Comparison of ENCODE assay signal across 19 cellular contexts in genomic region chr20:17808782-17809181, GRCh38.
DNase-seq lines count a peak whose midpoint lies in the region; ATAC-seq and TF ChIP-seq lines count a peak whose summit lies in the region.
"Had no signal": no experiment of that assay in that cellular context is flagged by ENCODE, and none has a peak within 500 bp of the region (broad histone marks: within the 10 kb centered on the region; RNA-seq: fewer than 3 reads in every experiment).

No MANE protein-coding gene starts in this region.

- no peak for TF ChIP-seq CTCF in SK-N-SH (IDR thresholded peaks at IDR 0.05)
- TF ChIP-seq CTCF in gastroesophageal sphincter (IDR thresholded peaks at IDR 0.05), result no peak
- no peak for TF ChIP-seq CTCF in osteocyte (IDR thresholded peaks at IDR 0.05)
- no peak for TF ChIP-seq CTCF in type B pancreatic cell (conservative IDR thresholded peaks at IDR 0.05)

- no peak for ATAC-seq in SK-N-SH treated with all-trans-retinoic acid at 6 μM for 48 hours
- ATAC-seq in gastroesophageal sphincter, result no peak
- ATAC-seq: naive thymus-derived CD4-positive, alpha-beta T cell; Panc1 had no signal

- H3K27ac Mint-ChIP-seq in osteocyte (ENCODE audit: unreplicated experiment) (peak overlapping the region; percentile 65), type B pancreatic cell (peak overlapping the region; percentile 63)
- H3K27ac Mint-ChIP-seq: activated naive CD8-positive, alpha-beta T cell treated with anti-CD3 and anti-CD28 coated beads for 36 hours; naive thymus-derived CD4-positive, alpha-beta T cell; progenitor cell of endocrine pancreas had no signal

- CTCF ChIA-PET in SK-N-SH (lab: Yijun Ruan, JAX), result interaction anchor here (1.1 kb wide), 1 partner anchor 130 kb away, joined by 3 read pairs; no protein-coding TSS in a partner anchor

- H3K4me1 ChIP-seq in SK-N-SH (ENCODE audit: control insufficient read depth in 1 of 2, insufficient read depth in 2 of 2, low read depth in 1 of 2, low read length in 1 of 2) (peaks cover 0 to 28% of the 10 kb centered on the region in 2 experiments; a peak in 2 of 4 replicates), gastroesophageal sphincter (peaks cover 0 to 52% (median 29%) of the 10 kb centered on the region in 3 donors)
- H3K4me1 ChIP-seq: BE2C had no signal

- H3K9me3 ChIP-seq in SK-N-SH (no peaks in the 10 kb centered on the region), gastroesophageal sphincter (no peaks in the 10 kb centered on the region)
- H3K9me3 ChIP-seq: BE2C had no signal

- POLR2A ChIA-PET in SK-N-SH (lab: Yijun Ruan, JAX), result no interaction called here

- DNase-seq in SK-N-SH (no peak), osteocyte (ENCODE audit: extremely low spot score, unreplicated experiment) (no peak), type B pancreatic cell (ENCODE audit: extremely low spot score, unreplicated experiment) (no peak), SIG-M5 (lab: John Stamatoyannopoulos, UW) (no peak), DMS53 (lab: John Stamatoyannopoulos, UW) (no peak), LoVo (ENCODE audit: low spot score) (no peak)
- DNase-seq: activated naive CD8-positive, alpha-beta T cell treated with anti-CD3 and anti-CD28 coated beads for 36 hours; BE2C; naive thymus-derived CD4-positive, alpha-beta T cell; NCI-H1092; NCI-H2029 treated with DMSO at 0.1 percent for 48 hours; NCI-H446; stimulated activated CD8-positive, alpha-beta memory T cell treated with anti-CD3 and anti-CD28 coated beads, Interleukin-4, amount 100 ng/mL, for 48 hours; T1000 had no signal

- H3K4me3 Mint-ChIP-seq in osteocyte (ENCODE audit: unreplicated experiment) (no peak overlapping the region), type B pancreatic cell (peak overlapping the region; percentile 51)
- H3K4me3 Mint-ChIP-seq: activated naive CD8-positive, alpha-beta T cell treated with anti-CD3 and anti-CD28 coated beads for 36 hours; naive thymus-derived CD4-positive, alpha-beta T cell had no signal

- no peaks in the 10 kb centered on the region for H3K36me3 ChIP-seq in SK-N-SH (replicated peaks in 1 of 2; ENCODE audit: control insufficient read depth in 1 of 2, insufficient read depth in 2 of 2, low read length in 1 of 2)
- no peaks in the 10 kb centered on the region for H3K36me3 ChIP-seq in gastroesophageal sphincter
- H3K36me3 ChIP-seq: BE2C had no signal

- 58% methylated on average over 5 of the region's 5 CpGs for WGBS in SK-N-SH (ENCODE audit: low lambda C conversion rate)
- 52% methylated on average over 5 of the region's 5 CpGs; no CpG with 5 or more reads in 1 of the 2 donors for WGBS in gastroesophageal sphincter (ENCODE audit: low coverage in 1 of 2), 2 donors

- H3K27me3 Mint-ChIP-seq in osteocyte (ENCODE audit: unreplicated experiment) (no peaks in the 10 kb centered on the region), type B pancreatic cell (no peaks in the 10 kb centered on the region)
- H3K27me3 Mint-ChIP-seq: progenitor cell of endocrine pancreas had no signal

- no peaks in the 10 kb centered on the region for H4K20me1 ChIP-seq in SK-N-SH (ENCODE audit: insufficient read depth)

- H3F3A ChIP-seq in SK-N-SH (replicated peaks; ENCODE audit: insufficient read depth), result no peaks in the 10 kb centered on the region

- no peak for TF ChIP-seq RAD21 in SK-N-SH (IDR thresholded peaks at IDR 0.05; ENCODE audit: low read length)

- H3K79me2 ChIP-seq in SK-N-SH (ENCODE audit: insufficient read depth), result no peaks in the 10 kb centered on the region

- no peak overlapping the region for H3K27ac ChIP-seq in SK-N-SH (ENCODE audit: low read depth in 2 of 2, low read length in 1 of 2)
- H3K27ac ChIP-seq in gastroesophageal sphincter, result peak overlapping the region in 3 of 4 donors; percentile 67 to 82 (median 76)
- H3K27ac ChIP-seq: 22Rv1 had no signal

- H3K36me3 Mint-ChIP-seq in osteocyte (ENCODE audit: unreplicated experiment) (no peaks in the 10 kb centered on the region), type B pancreatic cell (no peaks in the 10 kb centered on the region)
- H3K36me3 Mint-ChIP-seq: activated naive CD8-positive, alpha-beta T cell treated with anti-CD3 and anti-CD28 coated beads for 36 hours; naive thymus-derived CD4-positive, alpha-beta T cell had no signal

- peak overlapping the region; percentile 7; the same call in 1 of the 2 replicates for H3K4me2 ChIP-seq in SK-N-SH

- H3K4me1 Mint-ChIP-seq in osteocyte (ENCODE audit: unreplicated experiment), result peaks cover 40% of the 10 kb centered on the region
- H3K4me1 Mint-ChIP-seq in type B pancreatic cell (ENCODE audit: unreplicated experiment), result peaks cover 24% of the 10 kb centered on the region
- H3K4me1 Mint-ChIP-seq: activated naive CD8-positive, alpha-beta T cell treated with anti-CD3 and anti-CD28 coated beads for 36 hours had no signal

- H3K9me3 Mint-ChIP-seq in osteocyte (ENCODE audit: unreplicated experiment) (no peaks in the 10 kb centered on the region), type B pancreatic cell (no peaks in the 10 kb centered on the region)
- H3K9me3 Mint-ChIP-seq: activated naive CD8-positive, alpha-beta T cell treated with anti-CD3 and anti-CD28 coated beads for 36 hours had no signal

- H3K4me3 ChIP-seq in SK-N-SH (ENCODE audit: low read depth in 2 of 2, low read length in 1 of 2), result no peak overlapping the region
- no peak overlapping the region for H3K4me3 ChIP-seq in gastroesophageal sphincter

- no peak overlapping the region for H2AFZ ChIP-seq in SK-N-SH (ENCODE audit: low read depth)

- TF ChIP-seq EP300 in SK-N-SH (IDR thresholded peaks at IDR 0.05; ENCODE audit: borderline replicate concordance in 1 of 2, low read depth in 1 of 2, low read length in 1 of 2), result no peak
- TF ChIP-seq EP300 in gastroesophageal sphincter (IDR thresholded peaks at IDR 0.05), result no peak

- no peak overlapping the region for H3K9ac ChIP-seq in SK-N-SH

- H3K27me3 ChIP-seq in SK-N-SH (ENCODE audit: insufficient read depth), result no peaks in the 10 kb centered on the region
- no peaks in the 10 kb centered on the region for H3K27me3 ChIP-seq in gastroesophageal sphincter
- H3K27me3 ChIP-seq: BE2C had no signal

- no peaks in the 10 kb centered on the region for H3K9me2 ChIP-seq in SK-N-SH

- TF ChIP-seq POLR2A in gastroesophageal sphincter (IDR thresholded peaks at IDR 0.05), result no peak

TF ChIP-seq in SK-N-SH, 30 proteins besides CTCF, POLR2A, EP300 and RAD21:
- no peak for TF ChIP-seq MEF2A (IDR thresholded peaks at IDR 0.05; ENCODE audit: borderline replicate concordance, low read depth)

TF ChIP-seq in SK-N-SH treated with all-trans-retinoic acid at 6 μM for 48 hours, 23 proteins besides CTCF, POLR2A, EP300 and RAD21:
- TF ChIP-seq OSR1 (CRISPR knock-in tag; IDR thresholded peaks at IDR 0.05) (no peak), PPARA (CRISPR knock-in tag; IDR thresholded peaks at IDR 0.05; ENCODE audit: borderline replicate concordance) (no peak), TOX (CRISPR knock-in tag; IDR thresholded peaks at IDR 0.05; ENCODE audit: borderline replicate concordance) (no peak), ZC3H10 (CRISPR knock-in tag; IDR thresholded peaks at IDR 0.05) (no peak), ZNF565 (CRISPR knock-in tag; conservative IDR thresholded peaks at IDR 0.05; ENCODE audit: low read depth) (no peak), PATZ1 (CRISPR knock-in tag; IDR thresholded peaks at IDR 0.05; ENCODE audit: borderline replicate concordance) (no peak), ZNF8 (CRISPR knock-in tag; IDR thresholded peaks at IDR 0.05) (no peak)
- TF ChIP-seq, protein P1, sequence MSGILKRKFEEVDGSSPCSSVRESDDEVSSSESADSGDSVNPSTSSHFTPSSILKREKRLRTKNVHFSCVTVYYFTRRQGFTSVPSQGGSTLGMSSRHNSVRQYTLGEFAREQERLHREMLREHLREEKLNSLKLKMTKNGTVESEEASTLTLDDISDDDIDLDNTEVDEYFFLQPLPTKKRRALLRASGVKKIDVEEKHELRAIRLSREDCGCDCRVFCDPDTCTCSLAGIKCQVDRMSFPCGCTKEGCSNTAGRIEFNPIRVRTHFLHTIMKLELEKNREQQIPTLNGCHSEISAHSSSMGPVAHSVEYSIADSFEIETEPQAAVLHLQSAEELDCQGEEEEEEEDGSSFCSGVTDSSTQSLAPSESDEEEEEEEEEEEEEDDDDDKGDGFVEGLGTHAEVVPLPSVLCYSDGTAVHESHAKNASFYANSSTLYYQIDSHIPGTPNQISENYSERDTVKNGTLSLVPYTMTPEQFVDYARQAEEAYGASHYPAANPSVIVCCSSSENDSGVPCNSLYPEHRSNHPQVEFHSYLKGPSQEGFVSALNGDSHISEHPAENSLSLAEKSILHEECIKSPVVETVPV (CRISPR knock-in tag; IDR thresholded peaks at IDR 0.05), result no peak

Comparison
In these comparisons a context has a peak if more than half of its experiments do, and no peak if none do; other contexts are left out.
1. H3K27ac ChIP-seq: peak in gastroesophageal sphincter (3 of 4); none in SK-N-SH (0 of 2).